In the genomic region with DNA sequence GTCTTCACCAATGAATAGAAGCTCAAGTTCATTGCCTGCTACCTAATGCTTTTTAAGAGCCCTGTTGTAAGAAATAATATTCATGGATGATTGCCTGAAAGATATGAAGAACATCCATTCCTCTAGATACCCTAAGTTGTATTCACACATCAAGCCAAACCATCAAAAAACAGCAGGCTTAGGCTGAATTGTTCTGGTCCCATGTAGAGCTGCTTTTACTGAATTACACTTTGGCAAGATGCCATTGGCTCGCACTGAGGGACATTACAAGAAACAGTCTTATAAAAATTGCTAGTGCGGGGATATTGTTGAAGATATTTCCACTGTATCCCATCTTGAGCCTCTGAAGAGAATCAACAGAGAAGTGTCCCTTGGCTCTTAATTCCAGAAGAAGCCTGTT, we compare ENCODE assay signal across 3 cellular contexts.
TF ChIP-seq lines count a peak whose summit lies in the region.

No MANE protein-coding gene starts in this region.

TF ChIP-seq in HEK293, 187 proteins besides CTCF, POLR2A, EP300 and RAD21 (continues in another document):
- TF ChIP-seq ZFP3 (tag by site-specific recombination; IDR thresholded peaks at IDR 0.05; ENCODE audit: low read depth) (no peak), ZNF157 (tag by site-specific recombination; IDR thresholded peaks at IDR 0.05) (no peak), ZNF747 (tag by site-specific recombination; IDR thresholded peaks at IDR 0.05) (no peak), FEZF1 (tag by site-specific recombination; IDR thresholded peaks at IDR 0.05) (peak; percentile 12; the same call in 1 of the 2 replicates), ZNF211 (tag by site-specific recombination; IDR thresholded peaks at IDR 0.05; ENCODE audit: low read depth) (no peak), ZNF140 (tag by site-specific recombination; IDR thresholded peaks at IDR 0.05) (no peak), SALL2 (tag by site-specific recombination; IDR thresholded peaks at IDR 0.05; ENCODE audit: borderline replicate concordance) (no peak), ZIC2 (tag by site-specific recombination; IDR thresholded peaks at IDR 0.05) (peak; percentile 68), ZNF214 (tag by site-specific recombination; IDR thresholded peaks at IDR 0.05; ENCODE audit: borderline replicate concordance) (no peak), ZNF549 (tag by site-specific recombination; IDR thresholded peaks at IDR 0.05) (0 out of 2 replicates have a peak, but pooled peaks have one; percentile 5), ZNF624 (tag by site-specific recombination; IDR thresholded peaks at IDR 0.05) (no peak), ZNF610 (tag by site-specific recombination; IDR thresholded peaks at IDR 0.05; ENCODE audit: borderline replicate concordance) (no peak), ZNF571 (tag by site-specific recombination; IDR thresholded peaks at IDR 0.05) (no peak), ZNF658 (tag by site-specific recombination; IDR thresholded peaks at IDR 0.05) (no peak), ZSCAN30 (tag by site-specific recombination; IDR thresholded peaks at IDR 0.05) (peak; percentile 41; the same call in 1 of the 2 replicates), ZNF785 (tag by site-specific recombination; IDR thresholded peaks at IDR 0.05) (no peak), ZNF792 (tag by site-specific recombination; IDR thresholded peaks at IDR 0.05) (no peak)
- TF ChIP-seq, protein P1, sequence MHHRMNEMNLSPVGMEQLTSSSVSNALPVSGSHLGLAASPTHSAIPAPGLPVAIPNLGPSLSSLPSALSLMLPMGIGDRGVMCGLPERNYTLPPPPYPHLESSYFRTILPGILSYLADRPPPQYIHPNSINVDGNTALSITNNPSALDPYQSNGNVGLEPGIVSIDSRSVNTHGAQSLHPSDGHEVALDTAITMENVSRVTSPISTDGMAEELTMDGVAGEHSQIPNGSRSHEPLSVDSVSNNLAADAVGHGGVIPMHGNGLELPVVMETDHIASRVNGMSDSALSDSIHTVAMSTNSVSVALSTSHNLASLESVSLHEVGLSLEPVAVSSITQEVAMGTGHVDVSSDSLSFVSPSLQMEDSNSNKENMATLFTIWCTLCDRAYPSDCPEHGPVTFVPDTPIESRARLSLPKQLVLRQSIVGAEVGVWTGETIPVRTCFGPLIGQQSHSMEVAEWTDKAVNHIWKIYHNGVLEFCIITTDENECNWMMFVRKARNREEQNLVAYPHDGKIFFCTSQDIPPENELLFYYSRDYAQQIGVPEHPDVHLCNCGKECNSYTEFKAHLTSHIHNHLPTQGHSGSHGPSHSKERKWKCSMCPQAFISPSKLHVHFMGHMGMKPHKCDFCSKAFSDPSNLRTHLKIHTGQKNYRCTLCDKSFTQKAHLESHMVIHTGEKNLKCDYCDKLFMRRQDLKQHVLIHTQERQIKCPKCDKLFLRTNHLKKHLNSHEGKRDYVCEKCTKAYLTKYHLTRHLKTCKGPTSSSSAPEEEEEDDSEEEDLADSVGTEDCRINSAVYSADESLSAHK (tag by site-specific recombination; IDR thresholded peaks at IDR 0.05): peak; percentile 77
- TF ChIP-seq, protein P2, sequence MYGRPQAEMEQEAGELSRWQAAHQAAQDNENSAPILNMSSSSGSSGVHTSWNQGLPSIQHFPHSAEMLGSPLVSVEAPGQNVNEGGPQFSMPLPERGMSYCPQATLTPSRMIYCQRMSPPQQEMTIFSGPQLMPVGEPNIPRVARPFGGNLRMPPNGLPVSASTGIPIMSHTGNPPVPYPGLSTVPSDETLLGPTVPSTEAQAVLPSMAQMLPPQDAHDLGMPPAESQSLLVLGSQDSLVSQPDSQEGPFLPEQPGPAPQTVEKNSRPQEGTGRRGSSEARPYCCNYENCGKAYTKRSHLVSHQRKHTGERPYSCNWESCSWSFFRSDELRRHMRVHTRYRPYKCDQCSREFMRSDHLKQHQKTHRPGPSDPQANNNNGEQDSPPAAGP (tag by site-specific recombination; IDR thresholded peaks at IDR 0.05): no peak

TF ChIP-seq in K562, 482 proteins besides CTCF, POLR2A, EP300 and RAD21:
- TF ChIP-seq NFIC (IDR thresholded peaks at IDR 0.05): 0 out of 2 replicates have a peak, but pooled peaks have one; percentile 22
- TF ChIP-seq ZNF12 (CRISPR knock-in tag; IDR thresholded peaks at IDR 0.05): no peak

TF ChIP-seq in HepG2, 621 proteins besides CTCF, POLR2A, EP300 and RAD21:
- TF ChIP-seq ZNF768 (CRISPR knock-in tag; IDR thresholded peaks at IDR 0.05) (no peak), SATB2 (CRISPR knock-in tag; IDR thresholded peaks at IDR 0.05) (no peak), SP140L (CRISPR knock-in tag; IDR thresholded peaks at IDR 0.05; ENCODE audit: borderline replicate concordance) (no peak), NR2C2 (CRISPR knock-in tag; IDR thresholded peaks at IDR 0.05; ENCODE audit: borderline replicate concordance) (no peak), RBM22 (optimal IDR thresholded peaks at IDR 0.05; ENCODE audit: low read length) (no peak), MTA1 (CRISPR knock-in tag; IDR thresholded peaks at IDR 0.05; ENCODE audit: borderline replicate concordance) (no peak), DNMT3B (CRISPR knock-in tag; conservative IDR thresholded peaks at IDR 0.05) (no peak), MYC (CRISPR knock-in tag; IDR thresholded peaks at IDR 0.05; ENCODE audit: borderline replicate concordance) (no peak), RBM39 (IDR thresholded peaks at IDR 0.05; ENCODE audit: low read depth, low read length, poor library complexity, severe bottlenecking) (no peak)
- TF ChIP-seq, protein P3, sequence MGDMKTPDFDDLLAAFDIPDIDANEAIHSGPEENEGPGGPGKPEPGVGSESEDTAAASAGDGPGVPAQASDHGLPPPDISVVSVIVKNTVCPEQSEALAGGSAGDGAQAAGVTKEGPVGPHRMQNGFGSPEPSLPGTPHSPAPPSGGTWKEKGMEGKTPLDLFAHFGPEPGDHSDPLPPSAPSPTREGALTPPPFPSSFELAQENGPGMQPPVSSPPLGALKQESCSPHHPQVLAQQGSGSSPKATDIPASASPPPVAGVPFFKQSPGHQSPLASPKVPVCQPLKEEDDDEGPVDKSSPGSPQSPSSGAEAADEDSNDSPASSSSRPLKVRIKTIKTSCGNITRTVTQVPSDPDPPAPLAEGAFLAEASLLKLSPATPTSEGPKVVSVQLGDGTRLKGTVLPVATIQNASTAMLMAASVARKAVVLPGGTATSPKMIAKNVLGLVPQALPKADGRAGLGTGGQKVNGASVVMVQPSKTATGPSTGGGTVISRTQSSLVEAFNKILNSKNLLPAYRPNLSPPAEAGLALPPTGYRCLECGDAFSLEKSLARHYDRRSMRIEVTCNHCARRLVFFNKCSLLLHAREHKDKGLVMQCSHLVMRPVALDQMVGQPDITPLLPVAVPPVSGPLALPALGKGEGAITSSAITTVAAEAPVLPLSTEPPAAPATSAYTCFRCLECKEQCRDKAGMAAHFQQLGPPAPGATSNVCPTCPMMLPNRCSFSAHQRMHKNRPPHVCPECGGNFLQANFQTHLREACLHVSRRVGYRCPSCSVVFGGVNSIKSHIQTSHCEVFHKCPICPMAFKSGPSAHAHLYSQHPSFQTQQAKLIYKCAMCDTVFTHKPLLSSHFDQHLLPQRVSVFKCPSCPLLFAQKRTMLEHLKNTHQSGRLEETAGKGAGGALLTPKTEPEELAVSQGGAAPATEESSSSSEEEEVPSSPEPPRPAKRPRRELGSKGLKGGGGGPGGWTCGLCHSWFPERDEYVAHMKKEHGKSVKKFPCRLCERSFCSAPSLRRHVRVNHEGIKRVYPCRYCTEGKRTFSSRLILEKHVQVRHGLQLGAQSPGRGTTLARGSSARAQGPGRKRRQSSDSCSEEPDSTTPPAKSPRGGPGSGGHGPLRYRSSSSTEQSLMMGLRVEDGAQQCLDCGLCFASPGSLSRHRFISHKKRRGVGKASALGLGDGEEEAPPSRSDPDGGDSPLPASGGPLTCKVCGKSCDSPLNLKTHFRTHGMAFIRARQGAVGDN (CRISPR knock-in tag; IDR thresholded peaks at IDR 0.05): no peak
- TF ChIP-seq, protein P4, sequence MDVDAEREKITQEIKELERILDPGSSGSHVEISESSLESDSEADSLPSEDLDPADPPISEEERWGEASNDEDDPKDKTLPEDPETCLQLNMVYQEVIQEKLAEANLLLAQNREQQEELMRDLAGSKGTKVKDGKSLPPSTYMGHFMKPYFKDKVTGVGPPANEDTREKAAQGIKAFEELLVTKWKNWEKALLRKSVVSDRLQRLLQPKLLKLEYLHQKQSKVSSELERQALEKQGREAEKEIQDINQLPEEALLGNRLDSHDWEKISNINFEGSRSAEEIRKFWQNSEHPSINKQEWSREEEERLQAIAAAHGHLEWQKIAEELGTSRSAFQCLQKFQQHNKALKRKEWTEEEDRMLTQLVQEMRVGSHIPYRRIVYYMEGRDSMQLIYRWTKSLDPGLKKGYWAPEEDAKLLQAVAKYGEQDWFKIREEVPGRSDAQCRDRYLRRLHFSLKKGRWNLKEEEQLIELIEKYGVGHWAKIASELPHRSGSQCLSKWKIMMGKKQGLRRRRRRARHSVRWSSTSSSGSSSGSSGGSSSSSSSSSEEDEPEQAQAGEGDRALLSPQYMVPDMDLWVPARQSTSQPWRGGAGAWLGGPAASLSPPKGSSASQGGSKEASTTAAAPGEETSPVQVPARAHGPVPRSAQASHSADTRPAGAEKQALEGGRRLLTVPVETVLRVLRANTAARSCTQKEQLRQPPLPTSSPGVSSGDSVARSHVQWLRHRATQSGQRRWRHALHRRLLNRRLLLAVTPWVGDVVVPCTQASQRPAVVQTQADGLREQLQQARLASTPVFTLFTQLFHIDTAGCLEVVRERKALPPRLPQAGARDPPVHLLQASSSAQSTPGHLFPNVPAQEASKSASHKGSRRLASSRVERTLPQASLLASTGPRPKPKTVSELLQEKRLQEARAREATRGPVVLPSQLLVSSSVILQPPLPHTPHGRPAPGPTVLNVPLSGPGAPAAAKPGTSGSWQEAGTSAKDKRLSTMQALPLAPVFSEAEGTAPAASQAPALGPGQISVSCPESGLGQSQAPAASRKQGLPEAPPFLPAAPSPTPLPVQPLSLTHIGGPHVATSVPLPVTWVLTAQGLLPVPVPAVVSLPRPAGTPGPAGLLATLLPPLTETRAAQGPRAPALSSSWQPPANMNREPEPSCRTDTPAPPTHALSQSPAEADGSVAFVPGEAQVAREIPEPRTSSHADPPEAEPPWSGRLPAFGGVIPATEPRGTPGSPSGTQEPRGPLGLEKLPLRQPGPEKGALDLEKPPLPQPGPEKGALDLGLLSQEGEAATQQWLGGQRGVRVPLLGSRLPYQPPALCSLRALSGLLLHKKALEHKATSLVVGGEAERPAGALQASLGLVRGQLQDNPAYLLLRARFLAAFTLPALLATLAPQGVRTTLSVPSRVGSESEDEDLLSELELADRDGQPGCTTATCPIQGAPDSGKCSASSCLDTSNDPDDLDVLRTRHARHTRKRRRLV (CRISPR knock-in tag; IDR thresholded peaks at IDR 0.05): no peak
- TF ChIP-seq, protein P5, sequence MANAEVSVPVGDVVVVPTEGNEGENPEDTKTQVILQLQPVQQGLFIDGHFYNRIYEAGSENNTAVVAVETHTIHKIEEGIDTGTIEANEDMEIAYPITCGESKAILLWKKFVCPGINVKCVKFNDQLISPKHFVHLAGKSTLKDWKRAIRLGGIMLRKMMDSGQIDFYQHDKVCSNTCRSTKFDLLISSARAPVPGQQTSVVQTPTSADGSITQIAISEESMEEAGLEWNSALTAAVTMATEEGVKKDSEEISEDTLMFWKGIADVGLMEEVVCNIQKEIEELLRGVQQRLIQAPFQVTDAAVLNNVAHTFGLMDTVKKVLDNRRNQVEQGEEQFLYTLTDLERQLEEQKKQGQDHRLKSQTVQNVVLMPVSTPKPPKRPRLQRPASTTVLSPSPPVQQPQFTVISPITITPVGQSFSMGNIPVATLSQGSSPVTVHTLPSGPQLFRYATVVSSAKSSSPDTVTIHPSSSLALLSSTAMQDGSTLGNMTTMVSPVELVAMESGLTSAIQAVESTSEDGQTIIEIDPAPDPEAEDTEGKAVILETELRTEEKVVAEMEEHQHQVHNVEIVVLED (CRISPR knock-in tag; IDR thresholded peaks at IDR 0.05; ENCODE audit: borderline replicate concordance): no peak
- TF ChIP-seq, protein P6, sequence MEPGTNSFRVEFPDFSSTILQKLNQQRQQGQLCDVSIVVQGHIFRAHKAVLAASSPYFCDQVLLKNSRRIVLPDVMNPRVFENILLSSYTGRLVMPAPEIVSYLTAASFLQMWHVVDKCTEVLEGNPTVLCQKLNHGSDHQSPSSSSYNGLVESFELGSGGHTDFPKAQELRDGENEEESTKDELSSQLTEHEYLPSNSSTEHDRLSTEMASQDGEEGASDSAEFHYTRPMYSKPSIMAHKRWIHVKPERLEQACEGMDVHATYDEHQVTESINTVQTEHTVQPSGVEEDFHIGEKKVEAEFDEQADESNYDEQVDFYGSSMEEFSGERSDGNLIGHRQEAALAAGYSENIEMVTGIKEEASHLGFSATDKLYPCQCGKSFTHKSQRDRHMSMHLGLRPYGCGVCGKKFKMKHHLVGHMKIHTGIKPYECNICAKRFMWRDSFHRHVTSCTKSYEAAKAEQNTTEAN (CRISPR knock-in tag; conservative IDR thresholded peaks at IDR 0.05): no peak
- TF ChIP-seq, protein P7, sequence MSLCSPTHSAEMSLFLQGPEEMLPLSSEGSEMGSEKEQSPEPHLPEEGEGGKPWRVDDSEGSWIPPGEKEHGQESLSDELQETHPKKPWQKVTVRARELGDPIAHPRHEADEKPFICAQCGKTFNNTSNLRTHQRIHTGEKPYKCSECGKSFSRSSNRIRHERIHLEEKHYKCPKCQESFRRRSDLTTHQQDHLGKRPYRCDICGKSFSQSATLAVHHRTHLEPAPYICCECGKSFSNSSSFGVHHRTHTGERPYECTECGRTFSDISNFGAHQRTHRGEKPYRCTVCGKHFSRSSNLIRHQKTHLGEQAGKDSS (CRISPR knock-in tag; IDR thresholded peaks at IDR 0.05; ENCODE audit: borderline replicate concordance, low read depth): no peak
- TF ChIP-seq, protein P8, sequence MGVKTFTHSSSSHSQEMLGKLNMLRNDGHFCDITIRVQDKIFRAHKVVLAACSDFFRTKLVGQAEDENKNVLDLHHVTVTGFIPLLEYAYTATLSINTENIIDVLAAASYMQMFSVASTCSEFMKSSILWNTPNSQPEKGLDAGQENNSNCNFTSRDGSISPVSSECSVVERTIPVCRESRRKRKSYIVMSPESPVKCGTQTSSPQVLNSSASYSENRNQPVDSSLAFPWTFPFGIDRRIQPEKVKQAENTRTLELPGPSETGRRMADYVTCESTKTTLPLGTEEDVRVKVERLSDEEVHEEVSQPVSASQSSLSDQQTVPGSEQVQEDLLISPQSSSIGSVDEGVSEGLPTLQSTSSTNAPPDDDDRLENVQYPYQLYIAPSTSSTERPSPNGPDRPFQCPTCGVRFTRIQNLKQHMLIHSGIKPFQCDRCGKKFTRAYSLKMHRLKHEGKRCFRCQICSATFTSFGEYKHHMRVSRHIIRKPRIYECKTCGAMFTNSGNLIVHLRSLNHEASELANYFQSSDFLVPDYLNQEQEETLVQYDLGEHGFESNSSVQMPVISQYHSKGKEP (CRISPR knock-in tag; IDR thresholded peaks at IDR 0.05): no peak
TF ChIP-seq in HepG2: peak in this region for 0.
